Comparison of ENCODE assay signal across 8 cellular contexts in genomic region chr6:52407467-52407866, GRCh38. TPM values are rescaled to one million over a fixed set of nuclear protein-coding genes. Genes with fewer than 3 reads are reported as not detected.
DNase-seq lines count a peak whose midpoint lies in the region; ATAC-seq and TF ChIP-seq lines count a peak whose summit lies in the region.

No MANE protein-coding gene starts in this region.

- peaks cover 5% of the 10 kb centered on the region for H3K36me3 Mint-ChIP-seq in Caco-2 (ENCODE audit: insufficient read depth, unreplicated experiment)
- H3K36me3 Mint-ChIP-seq in activated CD4-positive, alpha-beta T cell treated with anti-CD3 and anti-CD28 coated beads, Interleukin-2, amount 10 ng/mL, durations not matched to agents 24 days and 14 days (ENCODE audit: low read depth) = peaks cover 15% of the 10 kb centered on the region

- no peak overlapping the region for H3K4me3 ChIP-seq in Caco-2 (ENCODE audit: low read depth, low read length)
- no peak overlapping the region for H3K4me3 ChIP-seq in Loucy (ENCODE audit: low read length, poor library complexity, severe bottlenecking)
- H3K4me3 ChIP-seq in esophagus muscularis mucosa = no peak overlapping the region
- H3K4me3 ChIP-seq in effector memory CD4-positive, alpha-beta T cell (ENCODE audit: insufficient read depth, low read depth, low read length, poor library complexity, severe bottlenecking) = no peak overlapping the region

- H3K9me3 ChIP-seq in Caco-2 = no peaks in the 10 kb centered on the region
- no peaks in the 10 kb centered on the region for H3K9me3 ChIP-seq in Loucy (ENCODE audit: insufficient read depth, low read depth, low read length)
- H3K9me3 ChIP-seq in esophagus muscularis mucosa = no peaks in the 10 kb centered on the region
- no peaks in the 10 kb centered on the region for H3K9me3 ChIP-seq in effector memory CD4-positive, alpha-beta T cell (ENCODE audit: control insufficient read depth, low read length)

- POLR2A ChIA-PET in Caco-2 (lab: Charles Lee) = interaction anchor here (0.6 to 1.2 kb wide), 2 partner anchors 44 to 254 kb away, joined by 5 to 10 read pairs; no protein-coding TSS in a partner anchor

- H3K9me2 ChIP-seq in Loucy (replicated peaks; ENCODE audit: low read depth, low read length) = no peaks in the 10 kb centered on the region

- H3K9me3 Mint-ChIP-seq in Caco-2 (ENCODE audit: unreplicated experiment) = no peaks in the 10 kb centered on the region
- no peaks in the 10 kb centered on the region for H3K9me3 Mint-ChIP-seq in activated CD4-positive, alpha-beta T cell treated with anti-CD3 and anti-CD28 coated beads, Interleukin-2, amount 10 ng/mL, durations not matched to agents 24 days and 14 days

- H3K4me3 Mint-ChIP-seq in Caco-2 (ENCODE audit: unreplicated experiment) = no peak overlapping the region
- no peak overlapping the region for H3K4me3 Mint-ChIP-seq in activated CD4-positive, alpha-beta T cell treated with anti-CD3 and anti-CD28 coated beads, Interleukin-2, amount 10 ng/mL, durations not matched to agents 24 days and 14 days

- peak; percentile 45 to 51 for TF ChIP-seq CTCF in Caco-2 (IDR thresholded peaks at IDR 0.05; ENCODE audit: insufficient read depth in 1 of 2, low read depth in 1 of 2, low read length in 1 of 2, severe bottlenecking in 1 of 2, unreplicated experiment in 1 of 2)
- TF ChIP-seq CTCF in Loucy (conservative IDR thresholded peaks at IDR 0.05; ENCODE audit: low read length) = peak; percentile 77
- peak in 2 of 3 experiments; percentile 20 to 42 for TF ChIP-seq CTCF in esophagus muscularis mucosa (IDR thresholded peaks at IDR 0.05)

- no peaks in the 10 kb centered on the region; the same call in 1 of the 2 replicates for H3K36me3 ChIP-seq in Caco-2 (ENCODE audit: control insufficient read depth, insufficient read depth, low read length)
- H3K36me3 ChIP-seq in Loucy (ENCODE audit: insufficient read depth, low read length) = no peaks in the 10 kb centered on the region
- peaks cover 0 to 30% (median 8%) of the 10 kb centered on the region in 4 donors for H3K36me3 ChIP-seq in esophagus muscularis mucosa
- peaks cover 21% of the 10 kb centered on the region for H3K36me3 ChIP-seq in effector memory CD4-positive, alpha-beta T cell (ENCODE audit: control insufficient read depth, insufficient read depth, low read length)

- H3K27me3 ChIP-seq in Caco-2 (replicated peaks; ENCODE audit: control insufficient read depth, insufficient read depth, low read length) (no peaks in the 10 kb centered on the region), Loucy (ENCODE audit: insufficient read depth, low read length, poor library complexity, severe bottlenecking) (no peaks in the 10 kb centered on the region), esophagus muscularis mucosa (no peaks in the 10 kb centered on the region)
- H3K27me3 ChIP-seq in effector memory CD4-positive, alpha-beta T cell (replicated peaks; ENCODE audit: control insufficient read depth, insufficient read depth, low read length, poor library complexity, severe bottlenecking) = no peaks in the 10 kb centered on the region

- no peaks in the 10 kb centered on the region for H3K27me3 Mint-ChIP-seq in Caco-2 (ENCODE audit: insufficient read depth, unreplicated experiment)
- peaks cover under 1% of the 10 kb centered on the region for H3K27me3 Mint-ChIP-seq in activated CD4-positive, alpha-beta T cell treated with anti-CD3 and anti-CD28 coated beads, Interleukin-2, amount 10 ng/mL, durations not matched to agents 24 days and 14 days

- DNase-seq in Caco-2 (peak in 1 of 2 experiments; percentile 50), RPMI8226 (peak; percentile 77), esophagus muscularis mucosa (ENCODE audit: extremely low spot score) (no peak), retina (peak; percentile 33)
- no peak for DNase-seq in activated CD4-positive, alpha-beta T cell treated with anti-CD3 and anti-CD28 coated beads, Interleukin-2, amount 10 ng/mL, durations not matched to agents 24 days and 14 days
- no peak for DNase-seq in effector memory CD4-positive, alpha-beta T cell

- no peak for TF ChIP-seq POLR2A in esophagus muscularis mucosa (IDR thresholded peaks at IDR 0.05; ENCODE audit: low read depth)

- no peak overlapping the region for H3K27ac ChIP-seq in esophagus muscularis mucosa (replicated peaks in 1 of 4)
- no peak overlapping the region for H3K27ac ChIP-seq in effector memory CD4-positive, alpha-beta T cell (ENCODE audit: insufficient read depth, low read length, poor library complexity, severe bottlenecking)

- no peaks in the 10 kb centered on the region for H3K79me2 ChIP-seq in Loucy (ENCODE audit: insufficient read depth, low read length)

- H3K4me2 ChIP-seq in Loucy (ENCODE audit: low read depth, low read length, poor library complexity, severe bottlenecking) = no peak overlapping the region

- H3K9ac ChIP-seq in Loucy (ENCODE audit: low read depth, low read length, poor library complexity, severe bottlenecking) = no peak overlapping the region

- CTCF ChIA-PET in Caco-2 (lab: Charles Lee) = interaction anchor here (0.6 to 1.1 kb wide), 12 partner anchors 12 to 1524 kb away, joined by 3 to 14 read pairs (median 6); no protein-coding TSS in a partner anchor

- no peaks in the 10 kb centered on the region for H3K4me1 ChIP-seq in Caco-2
- no peaks in the 10 kb centered on the region for H3K4me1 ChIP-seq in Loucy (ENCODE audit: insufficient read depth, low read length, poor library complexity, severe bottlenecking)
- H3K4me1 ChIP-seq in esophagus muscularis mucosa = peaks cover 3 to 24% (median 17%) of the 10 kb centered on the region in 4 donors
- H3K4me1 ChIP-seq in effector memory CD4-positive, alpha-beta T cell (ENCODE audit: control insufficient read depth, insufficient read depth, low read length, poor library complexity, severe bottlenecking) = no peaks in the 10 kb centered on the region

- ATAC-seq in GM19351 (IDR thresholded peaks at IDR 0.05; ENCODE audit: unreplicated experiment) = peak; percentile 69

- no TSS peak for BruUV-seq in Caco-2 (replicated peaks; lab: Mats Ljungman, UMichigan)

- H2AFZ ChIP-seq in Loucy (ENCODE audit: low read length) = no peak overlapping the region

- H3K4me1 Mint-ChIP-seq in Caco-2 (ENCODE audit: low read depth, unreplicated experiment) = peaks cover 2% of the 10 kb centered on the region
- H3K4me1 Mint-ChIP-seq in activated CD4-positive, alpha-beta T cell treated with anti-CD3 and anti-CD28 coated beads, Interleukin-2, amount 10 ng/mL, durations not matched to agents 24 days and 14 days = no peaks in the 10 kb centered on the region

- H4K20me1 ChIP-seq in Loucy (ENCODE audit: insufficient read depth, low read length, poor library complexity, severe bottlenecking) = no peaks in the 10 kb centered on the region

- H3F3A ChIP-seq in Loucy (ENCODE audit: low read depth) = no peaks in the 10 kb centered on the region

- H3K27ac Mint-ChIP-seq in Caco-2 (ENCODE audit: unreplicated experiment) = no peak overlapping the region
- H3K27ac Mint-ChIP-seq in activated CD4-positive, alpha-beta T cell treated with anti-CD3 and anti-CD28 coated beads, Interleukin-2, amount 10 ng/mL, durations not matched to agents 24 days and 14 days = no peak overlapping the region

- intact Hi-C loops in Caco-2 (cut with micrococcal nuclease; ENCODE audit: unreplicated experiment) = loop anchor here (1.0 kb wide), 1 partner anchor 256 kb away; no protein-coding TSS in a partner anchor
- intact Hi-C loops in esophagus muscularis mucosa (cut with DNase I) = no loop called here
- intact Hi-C loops in activated CD4-positive, alpha-beta T cell treated with anti-CD3 and anti-CD28 coated beads, Interleukin-2, amount 10 ng/mL, durations not matched to agents 24 days and 14 days (cut with micrococcal nuclease) = loop anchor here (1.0 kb wide), 1 partner anchor 256 kb away; no protein-coding TSS in a partner anchor

- TF ChIP-seq EP300 in esophagus muscularis mucosa (IDR thresholded peaks at IDR 0.05) = no peak

RNA-seq across cellular contexts. Expression of gene EFHC1, which starts 12.7 kb away (rescaled TPM):
- total RNA-seq in Caco-2 (2022) (12.2 and 14.6 TPM in 2 replicates), esophagus muscularis mucosa (10 to 100 TPM in 2 of 4 donors, 1 to 10 TPM in 2; 7.5 to 21.2 (median 10.2) TPM)
- total RNA-seq in activated CD4-positive, alpha-beta T cell treated with anti-CD3 and anti-CD28 coated beads, Interleukin-2, amount 10 ng/mL, durations not matched to agents 24 days and 14 days = 1.5 and 1.7 TPM in 2 replicates

RNA-seq across cellular contexts. Expression of gene PAQR8, which starts 45.5 kb away (rescaled TPM):
- total RNA-seq in Caco-2 (2022) (8.7 and 10.0 TPM in 2 replicates), esophagus muscularis mucosa (10 to 100 TPM; 11.1 to 32.5 (median 14.2) TPM)
- 4.5 and 4.8 TPM in 2 replicates for total RNA-seq in activated CD4-positive, alpha-beta T cell treated with anti-CD3 and anti-CD28 coated beads, Interleukin-2, amount 10 ng/mL, durations not matched to agents 24 days and 14 days

Comparison
In these comparisons a context has a peak if more than half of its experiments do, and no peak if none do; other contexts are left out.
1. DNase-seq: peak in RPMI8226 (single experiment) and retina (single experiment); none in esophagus muscularis mucosa (single experiment), activated CD4-positive, alpha-beta T cell treated with anti-CD3 and anti-CD28 coated beads, Interleukin-2, amount 10 ng/mL, durations not matched to agents 24 days and 14 days (single experiment) and effector memory CD4-positive, alpha-beta T cell (0 of 3).
2. Peak in every context shown above with its lines, with median percentiles within 50 percentile points of each other: CTCF ChIP-seq.